ENCODE assay signal across 8 cellular contexts in the genomic region with DNA sequence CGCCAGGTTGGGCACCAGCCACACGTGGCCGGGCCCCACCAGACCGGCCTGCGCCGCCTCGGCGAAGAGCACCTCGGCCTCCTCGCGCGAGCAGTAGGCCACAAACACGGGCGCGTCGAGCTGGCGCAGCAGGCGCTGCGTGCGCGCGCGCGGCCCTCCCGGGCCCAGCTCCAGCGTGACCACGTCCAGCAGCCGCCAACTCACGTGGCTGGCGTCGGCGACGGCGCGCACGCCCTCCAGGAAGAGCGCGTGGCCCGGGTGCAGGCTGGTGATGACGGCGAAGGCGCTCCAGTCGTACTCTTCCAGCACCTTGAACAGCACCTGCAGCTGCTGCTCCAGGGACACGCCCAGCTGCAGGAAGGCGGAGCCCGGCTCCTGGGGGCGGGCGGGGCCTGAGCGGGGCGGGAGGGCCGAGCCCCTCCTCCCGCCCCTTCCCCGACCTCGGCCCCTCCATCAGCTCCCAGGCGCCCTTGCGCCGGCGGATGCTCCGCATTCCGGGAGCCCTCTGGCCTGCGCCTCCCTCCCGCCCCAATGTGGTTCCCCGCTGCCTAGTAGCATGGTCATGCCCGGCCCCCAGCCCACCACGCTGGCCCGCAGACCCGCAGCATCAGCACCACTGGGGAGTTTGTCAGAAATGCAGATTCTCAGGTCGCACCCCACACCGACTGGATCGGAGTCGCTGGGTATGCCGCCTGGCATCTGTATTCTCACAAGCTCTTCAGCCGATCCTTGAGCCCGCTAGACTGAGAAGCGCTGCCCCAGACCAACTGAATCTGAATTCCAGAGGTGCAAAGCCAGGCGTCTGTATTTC. TPM values are rescaled to one million over a fixed set of nuclear protein-coding genes. Genes with fewer than 3 reads are reported as not detected.
DNase-seq lines count a peak whose midpoint lies in the region; ATAC-seq and TF ChIP-seq lines count a peak whose summit lies in the region.

No MANE protein-coding gene starts in this region.

- H3K27me3 Mint-ChIP-seq in endodermal cell (ENCODE audit: insufficient read depth) = peaks cover 91% of the 10 kb centered on the region

- H3K4me2 ChIP-seq in HCT116 (ENCODE audit: low read length) = peak overlapping the region; percentile 42

- peak overlapping the region; percentile 60 for H3K4me3 Mint-ChIP-seq in endodermal cell

- BruUV-seq in HCT116 (replicated peaks; lab: Mats Ljungman, UMichigan) = no TSS peak

- no peaks in the 10 kb centered on the region for H3K79me2 ChIP-seq in HCT116 (ENCODE audit: insufficient read depth, low read length)

- WGBS in endodermal cell (ENCODE audit: insufficient coverage in 1 of 2, insufficient read length in 1 of 2), 2 experiments = 16 to 17% methylated on average over 52 to 76 of the region's 76 CpGs

- no peaks in the 10 kb centered on the region for H3K9me3 ChIP-seq in HCT116 (ENCODE audit: control insufficient read depth in 1 of 2, insufficient read depth in 1 of 2, low read depth in 1 of 2, low read length in 2 of 2)
- no peaks in the 10 kb centered on the region for H3K9me3 ChIP-seq in endodermal cell (ENCODE audit: control insufficient read depth, low read length)

- H3K9me3 Mint-ChIP-seq in endodermal cell = no peaks in the 10 kb centered on the region

- ATAC-seq in HCT116 (peak; percentile 82), HG03460 (IDR thresholded peaks at IDR 0.05; ENCODE audit: unreplicated experiment) (no peak), GM21619 (IDR thresholded peaks at IDR 0.05; ENCODE audit: unreplicated experiment) (no peak), GM18909 (IDR thresholded peaks at IDR 0.05; ENCODE audit: poor library complexity, unreplicated experiment) (no peak)

- no peak overlapping the region for H3K27ac ChIP-seq in HCT116 (ENCODE audit: low read depth, low read length)
- H3K27ac ChIP-seq in endodermal cell (ENCODE audit: low read depth, low read length) = no peak overlapping the region

- CTCF ChIA-PET in HCT116 (lab: Charles Lee) = interaction anchor here (0.9 to 2.1 kb wide), 4 partner anchors 10 to 61 kb away, joined by 4 to 10 read pairs (median 6); no protein-coding TSS in a partner anchor

- peak; percentile 27 for DNase-seq in HCT116 (ENCODE audit: low read depth, low spot score)
- DNase-seq in activated CD4-positive, alpha-beta T cell treated with anti-CD3 and anti-CD28 coated beads for 24 hours (ENCODE audit: low read depth in 2 of 2) = peak; percentile 38 to 47
- peak; percentile 98 for DNase-seq in endodermal cell
- peak; percentile 75 for DNase-seq in stimulated activated CD4-positive, alpha-beta T cell treated with anti-CD3 and anti-CD28 coated beads, Interleukin-15, amount 100 ng/mL, for 24 hours
- no peak for DNase-seq in LoVo (ENCODE audit: low spot score)

- POLR2A ChIA-PET in HCT116 (lab: Charles Lee) = interaction anchor here (1.6 to 1.9 kb wide), 2 partner anchors 17 to 21 kb away, joined by 4 to 10 read pairs; partner anchors contain the start of gene FDXR

- TF ChIP-seq POLR2A in HCT116 (IDR thresholded peaks at IDR 0.05; ENCODE audit: borderline replicate concordance, extremely low read depth, insufficient read depth, insufficient read length) = no peak

- no peak for TF ChIP-seq CTCF in HCT116 (IDR thresholded peaks at IDR 0.05 in 2 of 3, conservative IDR thresholded peaks at IDR 0.05 in 1 of 3; ENCODE audit: borderline replicate concordance in 1 of 3, insufficient read depth in 1 of 3, low read depth in 2 of 3, low read length in 2 of 3)
- no peak for TF ChIP-seq CTCF in endodermal cell (conservative IDR thresholded peaks at IDR 0.05)

- H3K4me3 ChIP-seq in HCT116 (replicated peaks in 1 of 2; ENCODE audit: low read depth in 1 of 2, low read length in 2 of 2) (no peak overlapping the region), endodermal cell (ENCODE audit: low read length) (peak overlapping the region; percentile 73)

- H4K20me1 ChIP-seq in HCT116 (ENCODE audit: insufficient read depth) = no peaks in the 10 kb centered on the region

- H3K27ac Mint-ChIP-seq in endodermal cell = no peak overlapping the region

- H3K4me1 Mint-ChIP-seq in endodermal cell = peaks cover 4% of the 10 kb centered on the region

- TF ChIP-seq RAD21 in HCT116 (IDR thresholded peaks at IDR 0.05; ENCODE audit: low read depth) = no peak

- no peak overlapping the region for H3K9ac ChIP-seq in HCT116 (ENCODE audit: low read length)
- H3K9ac ChIP-seq in endodermal cell (ENCODE audit: extremely low read depth, low read length, poor library complexity, severe bottlenecking) = no peak overlapping the region

- RAD21 ChIA-PET in HCT116 (lab: Charles Lee; ENCODE audit: low non-redundant PET in 1 of 2, low total read pairs in 2 of 2, uncharacterized antibody in 2 of 2, unreplicated experiment in 2 of 2) = no interaction called here

- no peak overlapping the region for H2AFZ ChIP-seq in HCT116 (ENCODE audit: low read depth, low read length, poor library complexity, severe bottlenecking)

- H3K36me3 ChIP-seq in HCT116 (ENCODE audit: control insufficient read depth in 1 of 2, insufficient read depth in 2 of 2, low read length in 2 of 2) (no peaks in the 10 kb centered on the region), endodermal cell (ENCODE audit: control insufficient read depth, insufficient read depth, low read length) (no peaks in the 10 kb centered on the region)

- H3K4me1 ChIP-seq in HCT116 (ENCODE audit: control insufficient read depth in 1 of 2, insufficient read depth in 2 of 2, low read length in 2 of 2) (peaks cover 0 to 12% of the 10 kb centered on the region in 2 experiments; a peak in 2 of 4 replicates), endodermal cell (ENCODE audit: control insufficient read depth, insufficient read depth, low read length) (no peaks in the 10 kb centered on the region)

- H3K27me3 ChIP-seq in HCT116 (ENCODE audit: insufficient read depth, low read length) = no peaks in the 10 kb centered on the region
- peaks cover 85% of the 10 kb centered on the region for H3K27me3 ChIP-seq in endodermal cell (ENCODE audit: control insufficient read depth, insufficient read depth, low read length, poor library complexity, severe bottlenecking)

- intact Hi-C loops in HCT116 (cut with micrococcal nuclease) = no loop called here

- H3K9me2 ChIP-seq in HCT116 (ENCODE audit: insufficient read depth) = no peaks in the 10 kb centered on the region

- H3K36me3 Mint-ChIP-seq in endodermal cell (ENCODE audit: low read depth) = no peaks in the 10 kb centered on the region

TF ChIP-seq in HCT116, 20 proteins besides CTCF, POLR2A, EP300 and RAD21:
- TF ChIP-seq, protein P1, sequence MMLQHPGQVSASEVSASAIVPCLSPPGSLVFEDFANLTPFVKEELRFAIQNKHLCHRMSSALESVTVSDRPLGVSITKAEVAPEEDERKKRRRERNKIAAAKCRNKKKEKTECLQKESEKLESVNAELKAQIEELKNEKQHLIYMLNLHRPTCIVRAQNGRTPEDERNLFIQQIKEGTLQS (IDR thresholded peaks at IDR 0.05) = no peak
- TF ChIP-seq POLR2AphosphoS5 (IDR thresholded peaks at IDR 0.05; ENCODE audit: low read depth, low read length) (0 out of 2 replicates have a peak, but pooled peaks have one; percentile 23), ZFX (IDR thresholded peaks at IDR 0.05) (0 out of 2 replicates have a peak, but pooled peaks have one; percentile 37)
TF ChIP-seq in HCT116: peak in this region for 2.

RNA-seq across cellular contexts. Expression of gene GRIN2C, which starts 7.2 kb away (rescaled TPM):
- total RNA-seq in HCT116 (2021; ENCODE audit: unreplicated experiment) = 2.2 TPM
- polyA plus RNA-seq in HCT116 (2012) = 1.0 and 1.1 TPM in 2 replicates
- under 1 TPM; 0.24 to 0.31 TPM for total RNA-seq in endodermal cell
- 0.36 TPM for polyA plus RNA-seq in endodermal cell (2013, experiment 1 of 2)
- 0.33 TPM for polyA plus RNA-seq in endodermal cell (2013, experiment 2 of 2)

RNA-seq across cellular contexts. Expression of gene FDXR, which starts 20.4 kb away (rescaled TPM):
- total RNA-seq in HCT116 (2021; ENCODE audit: unreplicated experiment) (98.8 TPM), endodermal cell (10 to 100 TPM; 17.3 to 19.4 TPM)
- polyA plus RNA-seq in HCT116 (2012) = 82.6 and 86.1 TPM in 2 replicates
- polyA plus RNA-seq in endodermal cell (2013, experiment 1 of 2) = 14.8 TPM
- 13.9 TPM for polyA plus RNA-seq in endodermal cell (2013, experiment 2 of 2)

RNA-seq across cellular contexts. Expression of gene FADS6, which starts 41.0 kb away (rescaled TPM):
- total RNA-seq in HCT116 (2021; ENCODE audit: unreplicated experiment) = not detected
- not detected in 2 replicates for polyA plus RNA-seq in HCT116 (2012)
- total RNA-seq in endodermal cell = 1 to 10 TPM; 4.7 to 5.7 TPM
- 0.68 TPM for polyA plus RNA-seq in endodermal cell (2013, experiment 1 of 2)
- polyA plus RNA-seq in endodermal cell (2013, experiment 2 of 2) = 0.33 TPM
